In genomic region chr6:52566201-52566600, GRCh38 we compare ENCODE assay signal across 12 cellular contexts. TPM values are rescaled to one million over a fixed set of nuclear protein-coding genes. Genes with fewer than 3 reads are reported as not detected.
A peak's percentile ranks its signal among the peaks of the same experiment; 100 is the strongest.
DNase-seq lines count a peak whose midpoint lies in the region; ATAC-seq, FAIRE-seq and TF ChIP-seq lines count a peak whose summit lies in the region.
"Had no signal": no experiment of that assay in that cellular context is flagged by ENCODE, and none has a peak within 500 bp of the region (broad histone marks: within the 10 kb centered on the region; RNA-seq: fewer than 3 reads in every experiment).

No MANE protein-coding gene starts in this region.

- no peak overlapping the region for H3K9ac ChIP-seq in GM12878 (ENCODE audit: control insufficient read depth, insufficient read depth, low read length)

- H3K4me3 ChIP-seq in breast epithelium, result no peak overlapping the region
- H3K4me3 ChIP-seq in GM12878, result no peak overlapping the region
- H3K4me3 ChIP-seq in upper lobe of right lung, result no peak overlapping the region

- no peak overlapping the region for H3K4me3 Mint-ChIP-seq in MCF 10A (ENCODE audit: unreplicated experiment)
- H3K4me3 Mint-ChIP-seq in stimulated activated memory B cell treated with anti-CD40 and anti-IgM and Interleukin-4, amounts not matched to agents 10 μg/mL and 1 μg/mL and 100 μg/mL, for 72 hours, result no peak overlapping the region
- no peak overlapping the region for H3K4me3 Mint-ChIP-seq in activated T-helper 1 cell treated with anti-CD3 and anti-CD28 coated beads, Interleukin-12 subunit alpha, Interleukin-12 subunit beta, Interleukin-2, Interleukin-4 antibody, amounts not matched to agents 30 ng/mL and 10 ng/mL and 1 ng/mL, durations not matched to agents 14 hours and 24 hours and 36 hours
- H3K4me3 Mint-ChIP-seq: T-cell had no signal

- ATAC-seq in HG03025 (IDR thresholded peaks at IDR 0.05; ENCODE audit: low FRiP score, unreplicated experiment), result peak; percentile 49
- ATAC-seq in GM12878, result peak; percentile 50
- ATAC-seq in upper lobe of right lung, result no peak
- no peak for ATAC-seq in stimulated activated memory B cell treated with anti-CD40 and anti-IgM and Interleukin-4, amounts not matched to agents 10 μg/mL and 1 μg/mL and 100 μg/mL, for 72 hours
- ATAC-seq: stimulated activated naive CD8-positive, alpha-beta T cell treated with anti-CD3 and anti-CD28 coated beads, Interleukin-15, Interleukin-2, amounts not matched to agents 100 U/mL and 50 U/mL, for 24 hours; T-cell had no signal

- H3K27ac ChIP-seq in breast epithelium, result peak overlapping the region; percentile 54 to 90
- no peak overlapping the region for H3K27ac ChIP-seq in GM12878 (ENCODE audit: control insufficient read depth, insufficient read depth)
- H3K27ac ChIP-seq in upper lobe of right lung, result peak overlapping the region; percentile 30

- peaks cover 20% of the 10 kb centered on the region for H3K4me1 Mint-ChIP-seq in MCF 10A (ENCODE audit: insufficient read depth, unreplicated experiment)
- H3K4me1 Mint-ChIP-seq in stimulated activated memory B cell treated with anti-CD40 and anti-IgM and Interleukin-4, amounts not matched to agents 10 μg/mL and 1 μg/mL and 100 μg/mL, for 72 hours, result peaks cover 58% of the 10 kb centered on the region
- peaks cover 9% of the 10 kb centered on the region for H3K4me1 Mint-ChIP-seq in activated T-helper 1 cell treated with anti-CD3 and anti-CD28 coated beads, Interleukin-12 subunit alpha, Interleukin-12 subunit beta, Interleukin-2, Interleukin-4 antibody, amounts not matched to agents 30 ng/mL and 10 ng/mL and 1 ng/mL, durations not matched to agents 14 hours and 24 hours and 36 hours (ENCODE audit: low read depth)

- DNase-seq in breast epithelium (ENCODE audit: low spot score in 2 of 2), result no peak
- no peak for DNase-seq in MCF 10A (ENCODE audit: unreplicated experiment)
- peak; percentile 28 for DNase-seq in GM12878 (ENCODE audit: low read depth, low spot score)
- DNase-seq in upper lobe of right lung, result no peak
- no peak for DNase-seq in D341Med (ENCODE audit: low spot score)
- no peak for DNase-seq in activated T-helper 1 cell treated with anti-CD3 and anti-CD28 coated beads, Interleukin-12 subunit alpha, Interleukin-12 subunit beta, Interleukin-2, Interleukin-4 antibody, amounts not matched to agents 30 ng/mL and 10 ng/mL and 1 ng/mL, durations not matched to agents 14 hours and 24 hours and 36 hours (ENCODE audit: low spot score)
- DNase-seq: GDM1; NCI-H146; stimulated activated naive CD8-positive, alpha-beta T cell treated with anti-CD3 and anti-CD28 coated beads, Interleukin-15, Interleukin-2, amounts not matched to agents 100 U/mL and 50 U/mL, for 24 hours; T-cell had no signal

- intact Hi-C loops in breast epithelium (cut with DNase I; ENCODE audit: low total_unique reads), result no loop called here
- intact Hi-C loops in MCF 10A (cut with micrococcal nuclease), result no loop called here
- intact Hi-C loops in GM12878 (cut with micrococcal nuclease; ENCODE audit: unreplicated experiment), result no loop called here
- intact Hi-C loops in upper lobe of right lung (cut with DNase I), result loop anchor here (10.0 kb wide), 1 partner anchor 51 kb away; no protein-coding TSS in a partner anchor
- intact Hi-C loops in activated T-helper 1 cell treated with anti-CD3 and anti-CD28 coated beads, Interleukin-12 subunit alpha, Interleukin-12 subunit beta, Interleukin-2, Interleukin-4 antibody, amounts not matched to agents 30 ng/mL and 10 ng/mL and 1 ng/mL, durations not matched to agents 14 hours and 24 hours and 36 hours (cut with micrococcal nuclease), result no loop called here

- no peaks in the 10 kb centered on the region for H4K20me1 ChIP-seq in GM12878 (ENCODE audit: control insufficient read depth, insufficient read depth)

- no peaks in the 10 kb centered on the region for H3K27me3 Mint-ChIP-seq in MCF 10A (ENCODE audit: insufficient read depth, unreplicated experiment)
- H3K27me3 Mint-ChIP-seq in stimulated activated memory B cell treated with anti-CD40 and anti-IgM and Interleukin-4, amounts not matched to agents 10 μg/mL and 1 μg/mL and 100 μg/mL, for 72 hours, result no peaks in the 10 kb centered on the region
- H3K27me3 Mint-ChIP-seq in activated T-helper 1 cell treated with anti-CD3 and anti-CD28 coated beads, Interleukin-12 subunit alpha, Interleukin-12 subunit beta, Interleukin-2, Interleukin-4 antibody, amounts not matched to agents 30 ng/mL and 10 ng/mL and 1 ng/mL, durations not matched to agents 14 hours and 24 hours and 36 hours (ENCODE audit: insufficient read depth), result peaks cover 10% of the 10 kb centered on the region
- H3K27me3 Mint-ChIP-seq: T-cell had no signal

- H3K27ac Mint-ChIP-seq in MCF 10A (ENCODE audit: low read depth, unreplicated experiment), result no peak overlapping the region
- H3K27ac Mint-ChIP-seq in stimulated activated memory B cell treated with anti-CD40 and anti-IgM and Interleukin-4, amounts not matched to agents 10 μg/mL and 1 μg/mL and 100 μg/mL, for 72 hours, result no peak overlapping the region
- H3K27ac Mint-ChIP-seq in activated T-helper 1 cell treated with anti-CD3 and anti-CD28 coated beads, Interleukin-12 subunit alpha, Interleukin-12 subunit beta, Interleukin-2, Interleukin-4 antibody, amounts not matched to agents 30 ng/mL and 10 ng/mL and 1 ng/mL, durations not matched to agents 14 hours and 24 hours and 36 hours, result no peak overlapping the region
- H3K27ac Mint-ChIP-seq: T-cell had no signal

- CTCF ChIA-PET in MCF 10A (lab: Yijun Ruan, JAX) (interaction anchor here (2.7 kb wide), 1 partner anchor 10 kb away, joined by 13 read pairs; the partner anchor contains the start of gene TRAM2), GM12878 (lab: Yijun Ruan, JAX) (interaction anchor here (2.2 kb wide), 1 partner anchor 9 kb away, joined by 7 read pairs; no protein-coding TSS in a partner anchor)

- H3K27me3 ChIP-seq in breast epithelium, result no peaks in the 10 kb centered on the region
- no peaks in the 10 kb centered on the region for H3K27me3 ChIP-seq in GM12878 (replicated peaks in 1 of 2; ENCODE audit: control insufficient read depth in 2 of 2, insufficient read depth in 2 of 2, low read length in 1 of 2)
- H3K27me3 ChIP-seq in upper lobe of right lung, result no peaks in the 10 kb centered on the region

- SMC1A ChIA-PET in GM12878 (lab: Charles Lee; ENCODE audit: uncharacterized antibody, unreplicated experiment), result interaction anchor here (0.9 to 1.4 kb wide), 4 partner anchors 19 to 67 kb away, joined by 3 to 4 read pairs (median 3); no protein-coding TSS in a partner anchor

- POLR2A ChIA-PET in MCF 10A (lab: Yijun Ruan, JAX), result interaction anchor here (0.8 to 1.7 kb wide), 2 partner anchors 10 to 109 kb away, joined by 3 to 6 read pairs; partner anchors contain the start of gene TRAM2
- POLR2A ChIA-PET in GM12878 (lab: Charles Lee), result no interaction called here

- no peaks in the 10 kb centered on the region for H3K9me3 ChIP-seq in breast epithelium
- no peaks in the 10 kb centered on the region for H3K9me3 ChIP-seq in GM12878 (replicated peaks; ENCODE audit: control insufficient read depth, insufficient read depth, low read length)
- H3K9me3 ChIP-seq in upper lobe of right lung, result no peaks in the 10 kb centered on the region

- H3K36me3 Mint-ChIP-seq in MCF 10A (ENCODE audit: insufficient read depth, unreplicated experiment), result no peaks in the 10 kb centered on the region
- peaks cover 7% of the 10 kb centered on the region for H3K36me3 Mint-ChIP-seq in stimulated activated memory B cell treated with anti-CD40 and anti-IgM and Interleukin-4, amounts not matched to agents 10 μg/mL and 1 μg/mL and 100 μg/mL, for 72 hours
- H3K36me3 Mint-ChIP-seq in activated T-helper 1 cell treated with anti-CD3 and anti-CD28 coated beads, Interleukin-12 subunit alpha, Interleukin-12 subunit beta, Interleukin-2, Interleukin-4 antibody, amounts not matched to agents 30 ng/mL and 10 ng/mL and 1 ng/mL, durations not matched to agents 14 hours and 24 hours and 36 hours (ENCODE audit: low read depth), result no peaks in the 10 kb centered on the region

- no peak for TF ChIP-seq RAD21 in GM12878 (IDR thresholded peaks at IDR 0.05; ENCODE audit: insufficient read depth, low read depth, low read length)

- TF ChIP-seq EP300 in GM12878 (IDR thresholded peaks at IDR 0.05; ENCODE audit: borderline replicate concordance in 1 of 2, control insufficient read depth in 1 of 2, low read depth in 2 of 2, low read length in 2 of 2), result no peak

- in situ Hi-C loops in GM12878 (cut with MboI), result no loop called here

- H3K4me1 ChIP-seq in breast epithelium, result peaks cover 0 to 5% of the 10 kb centered on the region in 2 donors
- H3K4me1 ChIP-seq in GM12878 (ENCODE audit: control insufficient read depth, insufficient read depth, low read length), result peaks cover 15% of the 10 kb centered on the region
- H3K4me1 ChIP-seq in upper lobe of right lung, result peaks cover 43% of the 10 kb centered on the region

- H3K9me3 Mint-ChIP-seq in MCF 10A (ENCODE audit: unreplicated experiment), result no peaks in the 10 kb centered on the region
- H3K9me3 Mint-ChIP-seq in stimulated activated memory B cell treated with anti-CD40 and anti-IgM and Interleukin-4, amounts not matched to agents 10 μg/mL and 1 μg/mL and 100 μg/mL, for 72 hours, result no peaks in the 10 kb centered on the region
- H3K9me3 Mint-ChIP-seq in activated T-helper 1 cell treated with anti-CD3 and anti-CD28 coated beads, Interleukin-12 subunit alpha, Interleukin-12 subunit beta, Interleukin-2, Interleukin-4 antibody, amounts not matched to agents 30 ng/mL and 10 ng/mL and 1 ng/mL, durations not matched to agents 14 hours and 24 hours and 36 hours, result no peaks in the 10 kb centered on the region
- H3K9me3 Mint-ChIP-seq: T-cell had no signal

- no peak for FAIRE-seq in GM12878 (lab: Jason Lieb, UNC)

- TF ChIP-seq POLR2A in breast epithelium (IDR thresholded peaks at IDR 0.05) (no peak), GM12878 (IDR thresholded peaks at IDR 0.05; ENCODE audit: low read depth, low read length) (no peak)

- WGBS in GM12878 (ENCODE audit: insufficient coverage, insufficient replicate concordance, low lambda C conversion rate, missing lambda C conversion rate), result 35% methylated on average over 2 of the region's 2 CpGs

- H3K4me2 ChIP-seq in GM12878 (ENCODE audit: control insufficient read depth, insufficient read depth), result peak overlapping the region; percentile 55; the same call in 1 of the 2 replicates

- H3K36me3 ChIP-seq in breast epithelium, result no peaks in the 10 kb centered on the region
- no peaks in the 10 kb centered on the region; a peak in 2 of 4 replicates for H3K36me3 ChIP-seq in GM12878 (ENCODE audit: control insufficient read depth in 2 of 2, insufficient read depth in 2 of 2, low read length in 1 of 2)
- H3K36me3 ChIP-seq in upper lobe of right lung, result no peaks in the 10 kb centered on the region

- TF ChIP-seq CTCF in breast epithelium (IDR thresholded peaks at IDR 0.05), result no peak
- no peak for TF ChIP-seq CTCF in MCF 10A (IDR thresholded peaks at IDR 0.05; ENCODE audit: unreplicated experiment)
- TF ChIP-seq CTCF in GM12878 (IDR thresholded peaks at IDR 0.05 in 2 of 3, conservative IDR thresholded peaks at IDR 0.05 in 1 of 3; ENCODE audit: control insufficient read depth in 2 of 3, extremely low read depth in 1 of 3, insufficient read depth in 1 of 3, low read depth in 3 of 3, low read length in 3 of 3), result no peak
- no peak for TF ChIP-seq CTCF in upper lobe of right lung (IDR thresholded peaks at IDR 0.05)

- H2AFZ ChIP-seq in GM12878 (ENCODE audit: control insufficient read depth, low read depth, low read length), result no peak overlapping the region

- H3K79me2 ChIP-seq in GM12878 (ENCODE audit: control insufficient read depth, insufficient read depth, low read length), result peaks cover 39% of the 10 kb centered on the region

- no TSS peak for BruUV-seq in MCF 10A (replicated peaks; lab: Mats Ljungman, UMichigan)
- no TSS peak for BruUV-seq in GM12878 (replicated peaks; lab: Mats Ljungman, UMichigan)

- RAD21 ChIA-PET in GM12878 (lab: Charles Lee; ENCODE audit: unreplicated experiment), result no interaction called here

RNA-seq across cellular contexts. Expression of gene TRAM2, which starts 10.7 kb away (rescaled TPM):
- total RNA-seq in breast epithelium (10 to 100 TPM; 11.9 to 33.0 (median 24.3) TPM), MCF 10A (2022) (9.9 and 10.1 TPM in 2 replicates), GM12878 (2014; rRNA removed) (10.9 and 11.0 TPM in 2 replicates), GM12878 (2014; rRNA removed; fragmentation: Illumina TruSeq; extraction: Trizol) (7.9 and 8.2 TPM in 2 replicates), GM12878 (2021) (12.5 and 13.2 TPM in 2 replicates), upper lobe of right lung (24.2 TPM)
- 9.5 and 10.9 TPM in 2 replicates for total RNA-seq in GM12878 (2013; cell fraction: nucleolus; rRNA removed)
- 4.4 TPM for polyA plus RNA-seq in GM12878 (2011; ENCODE audit: low read depth)
- polyA plus RNA-seq in GM12878 (2011; rRNA removed) (4.8 and 6.8 TPM in 2 replicates), GM12878 (2014; fragmentation: Illumina TruSeq; extraction: Trizol) (12.4 and 13.9 TPM in 2 replicates), GM12878 (2014; fragmentation: Nextera tagmentation; extraction: Ambion mirVana) (1 to 10 TPM; 2.5 TPM), GM12878 (2014; rRNA removed) (10.5 and 11.1 TPM in 2 replicates), GM12878 (2016; fragmentation: Nextera tagmentation; extraction: Ambion mirVana) (10 to 100 TPM; 13.9 to 15.0 TPM)
- 6.9 and 7.2 TPM in 2 replicates for polyA plus RNA-seq in GM12878 (2011; cell fraction: cytosol; rRNA removed)
- polyA plus RNA-seq in GM12878 (2011; cell fraction: nucleus; rRNA removed), result 12.2 and 13.7 TPM in 2 replicates
- 5.6 and 6.1 TPM in 2 replicates for polyA plus RNA-seq in GM12878 (2012)
- 5.0 and 5.9 TPM in 2 replicates for polyA minus RNA-seq in GM12878 (2011; rRNA and poly(A)+ RNA removed)
- polyA minus RNA-seq in GM12878 (2011; cell fraction: cytosol; rRNA and poly(A)+ RNA removed), result 1.9 and 3.6 TPM in 2 replicates
- 3.1 and 5.9 TPM in 2 replicates for polyA minus RNA-seq in GM12878 (2011; cell fraction: nucleus; rRNA and poly(A)+ RNA removed)
- total RNA-seq in activated T-helper 1 cell treated with anti-CD3 and anti-CD28 coated beads, Interleukin-12 subunit alpha, Interleukin-12 subunit beta, Interleukin-2, Interleukin-4 antibody, amounts not matched to agents 30 ng/mL and 10 ng/mL and 1 ng/mL, durations not matched to agents 14 hours and 24 hours and 36 hours, result 2.1 and 2.5 TPM in 2 replicates

Comparison
In these comparisons a context has a peak if more than half of its experiments do, and no peak if none do; other contexts are left out.
1. ATAC-seq: peak in HG03025 (single experiment) and GM12878 (single experiment); none in upper lobe of right lung (single experiment) and stimulated activated memory B cell treated with anti-CD40 and anti-IgM and Interleukin-4, amounts not matched to agents 10 μg/mL and 1 μg/mL and 100 μg/mL, for 72 hours (single experiment).